ENCODE assay signal across 9 cellular contexts in the genomic region with DNA sequence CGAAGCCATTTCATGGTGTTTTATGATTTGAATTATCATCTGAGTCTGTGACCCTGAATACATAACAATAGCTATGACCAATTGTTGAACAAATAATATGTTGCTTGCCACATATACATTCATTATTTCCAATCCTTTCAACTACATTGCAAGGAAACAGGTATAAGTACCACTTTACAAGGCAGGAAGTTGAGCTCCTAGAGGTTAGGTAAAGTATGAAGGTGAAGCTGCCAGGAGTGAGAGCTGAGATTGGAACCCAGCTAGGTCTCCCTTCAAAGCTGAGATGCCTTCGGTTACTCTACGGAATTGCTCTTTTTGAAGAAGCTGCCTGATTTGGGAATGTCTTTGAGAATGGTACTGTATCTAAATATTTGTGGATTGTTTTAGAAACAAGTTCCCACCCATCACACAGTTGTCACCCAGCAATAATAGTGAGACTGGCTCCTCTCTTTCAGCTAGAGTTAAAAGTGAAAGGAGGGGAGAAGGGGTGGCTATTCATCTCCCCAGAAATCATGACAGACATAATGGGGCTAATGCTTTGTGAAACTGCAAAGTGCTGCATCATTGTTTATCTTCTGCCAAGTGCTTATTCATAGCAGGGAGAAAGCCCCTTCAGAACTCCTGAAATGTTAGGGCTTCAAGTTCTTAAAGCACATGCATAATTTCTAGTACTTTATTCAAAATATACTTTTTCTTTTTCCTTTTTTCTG.
DNase-seq lines count a peak whose midpoint lies in the region; ATAC-seq and TF ChIP-seq lines count a peak whose summit lies in the region.
"Had no signal": no experiment of that assay in that cellular context is flagged by ENCODE, and none has a peak within 500 bp of the region (broad histone marks: within the 10 kb centered on the region; RNA-seq: fewer than 3 reads in every experiment).

No MANE protein-coding gene starts in this region.

- H3K27ac ChIP-seq in left ventricle myocardium inferior (replicated peaks) (peak overlapping the region; percentile 24), adrenal gland (peak overlapping the region; percentile 58 to 83 (median 78)), right cardiac atrium (ENCODE audit: low read length) (peak overlapping the region; percentile 85), upper lobe of right lung (peak overlapping the region; percentile 26)

- ATAC-seq in Right ventricle myocardium inferior = no peak
- peak; percentile 62 to 75 for ATAC-seq in right cardiac atrium
- no peak for ATAC-seq in upper lobe of right lung
- no peak for ATAC-seq in GM18511 (IDR thresholded peaks at IDR 0.05; ENCODE audit: unreplicated experiment)
- ATAC-seq in GM21423 (IDR thresholded peaks at IDR 0.05; ENCODE audit: unreplicated experiment) = no peak

- no peak overlapping the region for H3K4me3 ChIP-seq in left ventricle myocardium inferior
- no peak overlapping the region for H3K4me3 ChIP-seq in adrenal gland
- H3K4me3 ChIP-seq in right cardiac atrium (ENCODE audit: low read length) = no peak overlapping the region
- no peak overlapping the region for H3K4me3 ChIP-seq in upper lobe of right lung

- 29 to 51% (median 42%) methylated on average over 3 of the region's 3 CpGs for WGBS in adrenal gland, 4 donors
- WGBS in right cardiac atrium = 66% methylated on average over 3 of the region's 3 CpGs

- peak in 1 of 2 donors; percentile 32 for TF ChIP-seq POLR2A in adrenal gland (IDR thresholded peaks at IDR 0.05)

- no peak for DNase-seq in left ventricle myocardium inferior
- no peak for DNase-seq in Right ventricle myocardium inferior (ENCODE audit: missing footprints)
- peak in 4 of 7 donors; percentile 23 to 37 (median 30) for DNase-seq in adrenal gland
- no peak for DNase-seq in right cardiac atrium
- no peak for DNase-seq in upper lobe of right lung
- DNase-seq in activated gamma-delta T cell treated with Interleukin-2 at 50 U/mL for 16 hours = no peak
- DNase-seq: activated B cell treated with CpG ODN at 0.5 μM for 24 hours had no signal

- H3K36me3 ChIP-seq in left ventricle myocardium inferior = no peaks in the 10 kb centered on the region
- no peaks in the 10 kb centered on the region for H3K36me3 ChIP-seq in adrenal gland (replicated peaks in 1 of 2)
- no peaks in the 10 kb centered on the region for H3K36me3 ChIP-seq in upper lobe of right lung

- H3K4me1 ChIP-seq in left ventricle myocardium inferior (peaks cover 12% of the 10 kb centered on the region), adrenal gland (replicated peaks in 1 of 2) (peaks cover 14 to 20% of the 10 kb centered on the region in 2 donors), right cardiac atrium (ENCODE audit: control insufficient read depth, insufficient read depth, low read length) (peaks cover 8% of the 10 kb centered on the region), upper lobe of right lung (peaks cover 7% of the 10 kb centered on the region)

- H3K9me3 ChIP-seq in left ventricle myocardium inferior (replicated peaks) = peaks cover 7% of the 10 kb centered on the region
- no peaks in the 10 kb centered on the region for H3K9me3 ChIP-seq in adrenal gland (replicated peaks in 1 of 3)
- H3K9me3 ChIP-seq in right cardiac atrium (ENCODE audit: control insufficient read depth, low read length) = no peaks in the 10 kb centered on the region
- no peaks in the 10 kb centered on the region for H3K9me3 ChIP-seq in upper lobe of right lung

- TF ChIP-seq CTCF in left ventricle myocardium inferior (IDR thresholded peaks at IDR 0.05; ENCODE audit: borderline replicate concordance) (no peak), adrenal gland (IDR thresholded peaks at IDR 0.05) (no peak), upper lobe of right lung (IDR thresholded peaks at IDR 0.05) (no peak)

- intact Hi-C loops in left ventricle myocardium inferior (cut with micrococcal nuclease) (no loop called here), Right ventricle myocardium inferior (cut with DNase I) (no loop called here), adrenal gland (cut with DNase I) (no loop called here), right cardiac atrium (cut with DNase I) (no loop called here), upper lobe of right lung (cut with DNase I) (no loop called here)

- H3K27me3 ChIP-seq in left ventricle myocardium inferior (ENCODE audit: low read depth) = no peaks in the 10 kb centered on the region
- H3K27me3 ChIP-seq in adrenal gland = no peaks in the 10 kb centered on the region
- no peaks in the 10 kb centered on the region for H3K27me3 ChIP-seq in right cardiac atrium (ENCODE audit: control insufficient read depth, insufficient read depth)
- H3K27me3 ChIP-seq in upper lobe of right lung = no peaks in the 10 kb centered on the region

Comparison
In these comparisons a context has a peak if more than half of its experiments do, and no peak if none do; other contexts are left out.
1. ATAC-seq: peak in right cardiac atrium (2 of 2); none in Right ventricle myocardium inferior (single experiment), upper lobe of right lung (single experiment), GM18511 (single experiment) and GM21423 (single experiment).
2. DNase-seq: peak in adrenal gland (4 of 7); none in left ventricle myocardium inferior (single experiment), Right ventricle myocardium inferior (single experiment), right cardiac atrium (0 of 3), upper lobe of right lung (single experiment) and activated gamma-delta T cell treated with Interleukin-2 at 50 U/mL for 16 hours (single experiment).
3. H3K27ac ChIP-seq: peak in every context shown above with its lines; median percentile 85 in right cardiac atrium; 78 in adrenal gland; 26 in upper lobe of right lung; 24 in left ventricle myocardium inferior.